In genomic region chr2:158546412-158547144, GRCh38 we compare ENCODE assay signal across 11 cellular contexts.
A peak's percentile ranks its signal among the peaks of the same experiment; 100 is the strongest.
DNase-seq lines count a peak whose midpoint lies in the region; ATAC-seq, FAIRE-seq and TF ChIP-seq lines count a peak whose summit lies in the region.
"Had no signal": no experiment of that assay in that cellular context is flagged by ENCODE, and none has a peak within 500 bp of the region (broad histone marks: within the 10 kb centered on the region; RNA-seq: fewer than 3 reads in every experiment).

No MANE protein-coding gene starts in this region.

- no peaks in the 10 kb centered on the region for H3K79me2 ChIP-seq in astrocyte (ENCODE audit: insufficient read depth, low read length)

- no peak overlapping the region for H3K4me3 Mint-ChIP-seq in astrocyte (ENCODE audit: unreplicated experiment)

- DNase-seq in GM13976 (ENCODE audit: low spot score), result peak; percentile 16
- DNase-seq in astrocyte (ENCODE audit: low read depth), result no peak
- DNase-seq in mucosa of gallbladder (ENCODE audit: low spot score), result no peak
- DNase-seq in vagina (ENCODE audit: extremely low spot score in 2 of 2), result no peak
- DNase-seq in stomach, result no peak
- no peak for DNase-seq in effector CD8-positive, alpha-beta T cell (lab: John Stamatoyannopoulos, UW)
- DNase-seq: amygdala, T-helper 9 cell had no signal

- 48 to 69% (median 61%) methylated on average over 2 of the region's 2 CpGs for WGBS in stomach, 5 donors

- H3K27ac ChIP-seq in astrocyte (ENCODE audit: low read depth, low read length), result no peak overlapping the region
- no peak overlapping the region for H3K27ac ChIP-seq in vagina
- peak overlapping the region in 1 of 5 donors; percentile 51 for H3K27ac ChIP-seq in stomach
- H3K27ac ChIP-seq: thoracic aorta had no signal

- intact Hi-C loops in vagina (cut with DNase I) (no loop called here), stomach (cut with DNase I; ENCODE audit: low total_unique reads) (no loop called here)

- no peaks in the 10 kb centered on the region for H3K9me3 ChIP-seq in astrocyte (ENCODE audit: insufficient read depth, low read depth, low read length)
- H3K9me3 ChIP-seq in vagina, result no peaks in the 10 kb centered on the region
- H3K9me3 ChIP-seq in stomach, result no peaks in the 10 kb centered on the region
- H3K9me3 ChIP-seq: thoracic aorta had no signal

- H3K4me1 ChIP-seq in astrocyte (ENCODE audit: insufficient read depth, low read length), result no peaks in the 10 kb centered on the region
- H3K4me1 ChIP-seq in vagina, result no peaks in the 10 kb centered on the region
- peaks cover 0 to 9% (median 5%) of the 10 kb centered on the region in 4 donors for H3K4me1 ChIP-seq in stomach

- no peaks in the 10 kb centered on the region for H3K27me3 ChIP-seq in astrocyte (ENCODE audit: insufficient read depth, low read length)
- H3K27me3 ChIP-seq in vagina, result no peaks in the 10 kb centered on the region
- no peaks in the 10 kb centered on the region for H3K27me3 ChIP-seq in stomach

- H3K9ac ChIP-seq in astrocyte (ENCODE audit: low read length), result no peak overlapping the region

- no peak overlapping the region for H3K4me2 ChIP-seq in astrocyte (ENCODE audit: low read length)

- H2AFZ ChIP-seq in astrocyte (ENCODE audit: low read depth, low read length), result no peak overlapping the region

- no peak overlapping the region for H3K27ac Mint-ChIP-seq in astrocyte (ENCODE audit: unreplicated experiment)

- H3K9me3 Mint-ChIP-seq in astrocyte (ENCODE audit: unreplicated experiment), result no peaks in the 10 kb centered on the region

- H3K36me3 Mint-ChIP-seq in astrocyte (ENCODE audit: low read depth, unreplicated experiment), result peaks cover 8% of the 10 kb centered on the region

- H4K20me1 ChIP-seq in astrocyte (ENCODE audit: insufficient read depth, low read length), result no peaks in the 10 kb centered on the region

- TF ChIP-seq EP300 in stomach (IDR thresholded peaks at IDR 0.05), result no peak

- TF ChIP-seq CTCF in GM13976 (IDR thresholded peaks at IDR 0.05; ENCODE audit: borderline replicate concordance, control extremely low read depth, extremely low read depth, insufficient read depth, missing control alignments), result no peak
- no peak for TF ChIP-seq CTCF in astrocyte (IDR thresholded peaks at IDR 0.05; ENCODE audit: insufficient read depth, low read depth, low read length)
- no peak for TF ChIP-seq CTCF in vagina (IDR thresholded peaks at IDR 0.05)
- no peak for TF ChIP-seq CTCF in stomach (IDR thresholded peaks at IDR 0.05)

- in situ Hi-C loops in GM13976 (cut with MboI; ENCODE audit: low sequenced_read_pairs, unreplicated experiment), result no loop called here

- peak; percentile 5 for FAIRE-seq in astrocyte (lab: Jason Lieb, UNC)

- H3K36me3 ChIP-seq in astrocyte (ENCODE audit: insufficient read depth, low read length) (no peaks in the 10 kb centered on the region), vagina (peaks cover 0 to 8% of the 10 kb centered on the region in 2 donors), stomach (peaks cover 4 to 11% (median 9%) of the 10 kb centered on the region in 4 donors)

- ATAC-seq in GM19438 (IDR thresholded peaks at IDR 0.05; ENCODE audit: low read depth, unreplicated experiment) (peak; percentile 88), HG03064 (IDR thresholded peaks at IDR 0.05; ENCODE audit: low read depth, unreplicated experiment) (peak; percentile 78)

- no peaks in the 10 kb centered on the region for H3K27me3 Mint-ChIP-seq in astrocyte (ENCODE audit: low read depth, unreplicated experiment)

- no peak overlapping the region for H3K4me3 ChIP-seq in astrocyte (ENCODE audit: insufficient read depth, low read depth, low read length)
- H3K4me3 ChIP-seq in vagina, result no peak overlapping the region
- no peak overlapping the region for H3K4me3 ChIP-seq in stomach
- H3K4me3 ChIP-seq: thoracic aorta had no signal

- TF ChIP-seq POLR2A in vagina (IDR thresholded peaks at IDR 0.05) (no peak), stomach (IDR thresholded peaks at IDR 0.05) (no peak)

- no peaks in the 10 kb centered on the region for H3K4me1 Mint-ChIP-seq in astrocyte (ENCODE audit: low read depth, unreplicated experiment)
